Comparison of ENCODE assay signal across 13 cellular contexts in genomic region chr6:33143113-33143760, GRCh38. TPM values are rescaled to one million over a fixed set of nuclear protein-coding genes. Genes with fewer than 3 reads are reported as not detected.
DNase-seq lines count a peak whose midpoint lies in the region; ATAC-seq and TF ChIP-seq lines count a peak whose summit lies in the region.
"Had no signal": no experiment of that assay in that cellular context is flagged by ENCODE, and none has a peak within 500 bp of the region (broad histone marks: within the 10 kb centered on the region; RNA-seq: fewer than 3 reads in every experiment).

No MANE protein-coding gene starts in this region.

- H3K36me3 ChIP-seq in Panc1 (ENCODE audit: control insufficient read depth, insufficient read depth, low read length), result no peaks in the 10 kb centered on the region
- H3K36me3 ChIP-seq: left ventricle myocardium inferior had no signal

- H3K27me3 ChIP-seq in Panc1 (ENCODE audit: control insufficient read depth, insufficient read depth, low read length), result no peaks in the 10 kb centered on the region; the same call in 1 of the 2 replicates

- ATAC-seq in stimulated activated naive CD8-positive, alpha-beta T cell treated with anti-CD3 and anti-CD28 coated beads, Interleukin-15, amount 100 ng/mL, for 72 hours, result peak; percentile 39
- ATAC-seq in stimulated activated naive CD8-positive, alpha-beta T cell treated with anti-CD3 and anti-CD28 coated beads, Interleukin-15, Interleukin-2, amounts not matched to agents 100 U/mL and 50 U/mL, for 24 hours, result no peak
- ATAC-seq in Panc1 (no peak), HG03280 (IDR thresholded peaks at IDR 0.05; ENCODE audit: unreplicated experiment) (no peak)
- no peak for ATAC-seq in activated CD4-positive, CD25-positive, alpha-beta regulatory T cell treated with anti-CD3 and anti-CD28 coated beads, Interleukin-2, amount 50 U/mL, for 24 hours
- ATAC-seq: stimulated activated memory B cell treated with anti-CD40 and anti-IgM and Interleukin-4, amounts not matched to agents 10 μg/mL and 1 μg/mL and 100 μg/mL, for 72 hours had no signal

- BruUV-seq in Panc1 (replicated peaks; lab: Mats Ljungman, UMichigan), result no TSS peak

- H3K27me3 Mint-ChIP-seq in stimulated activated naive CD8-positive, alpha-beta T cell treated with anti-CD3 and anti-CD28 coated beads, Interleukin-15, amount 100 ng/mL, for 72 hours, result peaks cover 28% of the 10 kb centered on the region

- CTCF ChIA-PET in Panc1 (lab: Charles Lee), result interaction anchor here (0.6 to 0.7 kb wide), 3 partner anchors 135 to 912 kb away, joined by 3 to 5 read pairs (median 3); no protein-coding TSS in a partner anchor

- H3K27ac Mint-ChIP-seq in stimulated activated naive CD8-positive, alpha-beta T cell treated with anti-CD3 and anti-CD28 coated beads, Interleukin-15, amount 100 ng/mL, for 72 hours, result no peak overlapping the region
- H3K27ac Mint-ChIP-seq: activated CD4-positive, alpha-beta memory T cell treated with anti-CD3 and anti-CD28 coated beads, Interleukin-2, amount 10 ng/mL, durations not matched to agents 7 days and 5 days; HFFc6; stimulated activated memory B cell treated with anti-CD40 and anti-IgM and Interleukin-4, amounts not matched to agents 10 μg/mL and 1 μg/mL and 100 μg/mL, for 72 hours had no signal

- intact Hi-C loops in Panc1 (cut with micrococcal nuclease; ENCODE audit: unreplicated experiment), result no loop called here

- POLR2A ChIA-PET in Panc1 (lab: Charles Lee), result no interaction called here

- no peak for DNase-seq in stimulated activated naive CD8-positive, alpha-beta T cell treated with anti-CD3 and anti-CD28 coated beads, Interleukin-15, amount 100 ng/mL, for 72 hours
- no peak for DNase-seq in stimulated activated naive CD8-positive, alpha-beta T cell treated with anti-CD3 and anti-CD28 coated beads, Interleukin-15, Interleukin-2, amounts not matched to agents 100 U/mL and 50 U/mL, for 24 hours
- DNase-seq in Panc1 (ENCODE audit: low read depth, low spot score) (no peak), iPS-NIHi11 (ENCODE audit: low spot score) (peak; percentile 31), NCI-H82 (lab: John Stamatoyannopoulos, UW) (no peak), T-helper 2 cell (no peak)
- DNase-seq: activated CD4-positive, alpha-beta memory T cell treated with anti-CD3 and anti-CD28 coated beads, Interleukin-2, amount 10 ng/mL, durations not matched to agents 7 days and 5 days; HFFc6; left ventricle myocardium inferior; NCI-H1092 had no signal

- H3K4me1 Mint-ChIP-seq in stimulated activated naive CD8-positive, alpha-beta T cell treated with anti-CD3 and anti-CD28 coated beads, Interleukin-15, amount 100 ng/mL, for 72 hours, result peaks cover 5% of the 10 kb centered on the region

- TF ChIP-seq CTCF in Panc1 (IDR thresholded peaks at IDR 0.05), result peak; percentile 23; the same call in 1 of the 2 replicates

- no peak overlapping the region for H3K27ac ChIP-seq in Panc1 (ENCODE audit: low read length)
- H3K27ac ChIP-seq: left ventricle myocardium inferior had no signal

- in situ Hi-C loops in Panc1 (cut with HindIII; ENCODE audit: low pct_unique_long_range_greater_than_20kb, low sequenced_read_pairs), result no loop called here

- no peaks in the 10 kb centered on the region for H3K4me1 ChIP-seq in Panc1 (ENCODE audit: control insufficient read depth, insufficient read depth, low read length)
- H3K4me1 ChIP-seq: left ventricle myocardium inferior had no signal

- no peak overlapping the region for H3K4me3 Mint-ChIP-seq in stimulated activated naive CD8-positive, alpha-beta T cell treated with anti-CD3 and anti-CD28 coated beads, Interleukin-15, amount 100 ng/mL, for 72 hours
- H3K4me3 Mint-ChIP-seq: activated CD4-positive, alpha-beta memory T cell treated with anti-CD3 and anti-CD28 coated beads, Interleukin-2, amount 10 ng/mL, durations not matched to agents 7 days and 5 days; HFFc6; stimulated activated memory B cell treated with anti-CD40 and anti-IgM and Interleukin-4, amounts not matched to agents 10 μg/mL and 1 μg/mL and 100 μg/mL, for 72 hours had no signal

- H3K9me3 Mint-ChIP-seq in stimulated activated naive CD8-positive, alpha-beta T cell treated with anti-CD3 and anti-CD28 coated beads, Interleukin-15, amount 100 ng/mL, for 72 hours, result no peaks in the 10 kb centered on the region
- H3K9me3 Mint-ChIP-seq: activated CD4-positive, alpha-beta memory T cell treated with anti-CD3 and anti-CD28 coated beads, Interleukin-2, amount 10 ng/mL, durations not matched to agents 7 days and 5 days; HFFc6; stimulated activated memory B cell treated with anti-CD40 and anti-IgM and Interleukin-4, amounts not matched to agents 10 μg/mL and 1 μg/mL and 100 μg/mL, for 72 hours had no signal

- H3K9me3 ChIP-seq in Panc1 (ENCODE audit: control insufficient read depth, insufficient read depth, low read depth, low read length), result no peaks in the 10 kb centered on the region
- H3K9me3 ChIP-seq: left ventricle myocardium inferior had no signal

- H3K4me3 ChIP-seq in Panc1 (ENCODE audit: low read depth in 2 of 2, low read length in 2 of 2), result no peak overlapping the region
- H3K4me3 ChIP-seq: left ventricle myocardium inferior had no signal

RNA-seq across cellular contexts. Expression of gene COL11A2, which starts 49.0 kb away (rescaled TPM):
- 0.57 TPM for total RNA-seq in Panc1 (2021; ENCODE audit: unreplicated experiment)
- polyA plus RNA-seq in Panc1 (2012; ENCODE audit: insufficient read length), result 0.94 TPM

RNA-seq across cellular contexts. Expression of gene RXRB, which starts 57.2 kb away (rescaled TPM):
- total RNA-seq in Panc1 (2021; ENCODE audit: unreplicated experiment), result 27.4 TPM
- polyA plus RNA-seq in Panc1 (2012; ENCODE audit: insufficient read length), result 28.5 TPM

RNA-seq across cellular contexts. Expression of gene SLC39A7, which starts 57.4 kb away (rescaled TPM):
- 135 TPM for total RNA-seq in Panc1 (2021; ENCODE audit: unreplicated experiment)
- polyA plus RNA-seq in Panc1 (2012; ENCODE audit: insufficient read length), result 155 TPM
